1 cellular context compared by ENCODE assay signal in the genomic region with DNA sequence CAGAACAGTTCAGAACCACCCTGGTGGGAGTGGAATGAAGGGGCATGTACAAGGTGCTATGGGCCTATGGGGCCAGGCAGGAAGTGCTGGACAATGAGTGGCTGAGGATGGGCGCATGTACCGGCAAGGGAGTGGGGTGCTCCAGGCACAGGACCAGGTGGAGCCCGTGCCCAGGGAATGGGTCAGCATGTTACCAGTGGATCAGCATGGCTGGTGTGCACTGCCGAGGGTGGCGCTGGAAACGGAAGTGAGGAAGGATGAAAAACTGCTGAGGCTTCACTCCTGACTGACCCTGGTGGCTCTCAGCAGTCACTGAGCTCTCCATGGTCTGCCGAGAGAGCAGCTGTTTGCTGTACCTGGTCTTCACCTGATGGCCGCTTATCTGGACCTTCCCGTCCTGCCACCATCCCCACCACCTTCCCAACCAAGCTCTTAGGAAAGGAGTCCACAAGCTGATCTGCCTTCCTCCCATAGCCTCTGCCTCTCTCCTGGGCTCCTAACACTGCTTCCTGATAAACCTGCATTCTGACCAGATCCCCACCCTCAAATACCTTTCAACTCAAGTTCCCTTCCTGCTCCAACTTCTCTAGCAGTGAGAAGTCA.
TF ChIP-seq lines count a peak whose summit lies in the region.

No MANE protein-coding gene starts in this region.

TF ChIP-seq in endothelial cell of umbilical vein, 7 proteins besides CTCF, POLR2A, EP300 and RAD21:
- TF ChIP-seq JUN (IDR thresholded peaks at IDR 0.05; ENCODE audit: borderline replicate concordance, insufficient read depth, insufficient read length, low read depth) (no peak), GATA2 (IDR thresholded peaks at IDR 0.05; ENCODE audit: insufficient read depth, insufficient read length, low read depth, low read length) (no peak), EZH2 (IDR thresholded peaks at IDR 0.05; ENCODE audit: borderline replicate concordance, low read depth, low read length, severe bottlenecking) (no peak), POLR2AphosphoS5 (IDR thresholded peaks at IDR 0.05; ENCODE audit: insufficient read depth, low read depth, low read length) (peak; percentile 22)
